ENCODE assay signal across 1 cellular context in the genomic region with DNA sequence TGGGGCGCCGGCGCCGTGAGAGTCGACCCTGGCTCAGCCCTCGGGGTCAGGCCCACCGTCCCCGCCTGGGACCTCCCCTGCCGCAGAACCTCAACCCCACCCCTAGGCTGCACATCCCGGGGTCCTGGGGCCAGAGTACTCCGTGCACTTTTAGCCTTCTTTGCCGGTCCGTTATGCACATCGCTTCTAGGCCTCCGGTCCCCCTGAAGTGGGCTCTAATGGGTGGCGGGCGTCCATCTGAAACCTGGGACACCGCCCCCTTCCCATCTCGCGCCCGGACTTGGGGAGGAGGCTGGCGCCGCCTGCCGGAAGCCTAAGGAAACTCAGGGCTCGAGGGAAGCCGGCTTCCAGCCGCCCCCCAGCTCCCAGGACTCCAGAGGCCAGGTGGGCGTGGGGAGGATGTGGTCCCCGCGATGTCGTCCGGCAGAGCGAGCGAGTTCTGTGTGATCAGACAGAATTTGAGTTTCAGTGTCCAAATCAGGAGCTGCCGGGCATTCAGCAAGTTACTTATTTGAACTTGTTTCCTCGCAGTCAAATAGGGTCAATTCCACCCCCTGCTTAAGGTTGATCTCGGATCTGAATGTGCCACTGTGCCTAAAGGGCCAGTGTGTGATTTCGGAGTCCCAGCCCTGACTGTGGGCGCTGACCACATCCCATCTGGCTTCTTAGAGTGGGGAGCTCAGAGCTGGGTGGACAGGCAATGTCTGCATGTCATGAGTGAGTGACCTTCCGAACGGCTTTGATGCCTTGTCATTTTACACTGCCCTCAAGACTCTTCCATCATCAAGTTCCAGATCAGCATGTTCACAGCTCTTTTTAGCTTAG.
TF ChIP-seq lines count a peak whose summit lies in the region.

No MANE protein-coding gene starts in this region.

TF ChIP-seq in HepG2, 621 proteins besides CTCF, POLR2A, EP300 and RAD21 (continued from another document and continues in another):
- TF ChIP-seq, protein P1, sequence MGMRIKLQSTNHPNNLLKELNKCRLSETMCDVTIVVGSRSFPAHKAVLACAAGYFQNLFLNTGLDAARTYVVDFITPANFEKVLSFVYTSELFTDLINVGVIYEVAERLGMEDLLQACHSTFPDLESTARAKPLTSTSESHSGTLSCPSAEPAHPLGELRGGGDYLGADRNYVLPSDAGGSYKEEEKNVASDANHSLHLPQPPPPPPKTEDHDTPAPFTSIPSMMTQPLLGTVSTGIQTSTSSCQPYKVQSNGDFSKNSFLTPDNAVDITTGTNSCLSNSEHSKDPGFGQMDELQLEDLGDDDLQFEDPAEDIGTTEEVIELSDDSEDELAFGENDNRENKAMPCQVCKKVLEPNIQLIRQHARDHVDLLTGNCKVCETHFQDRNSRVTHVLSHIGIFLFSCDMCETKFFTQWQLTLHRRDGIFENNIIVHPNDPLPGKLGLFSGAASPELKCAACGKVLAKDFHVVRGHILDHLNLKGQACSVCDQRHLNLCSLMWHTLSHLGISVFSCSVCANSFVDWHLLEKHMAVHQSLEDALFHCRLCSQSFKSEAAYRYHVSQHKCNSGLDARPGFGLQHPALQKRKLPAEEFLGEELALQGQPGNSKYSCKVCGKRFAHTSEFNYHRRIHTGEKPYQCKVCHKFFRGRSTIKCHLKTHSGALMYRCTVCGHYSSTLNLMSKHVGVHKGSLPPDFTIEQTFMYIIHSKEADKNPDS (CRISPR knock-in tag; IDR thresholded peaks at IDR 0.05): 0 out of 2 replicates have a peak, but pooled peaks have one; percentile 64
- TF ChIP-seq NFKB2 (CRISPR knock-in tag; IDR thresholded peaks at IDR 0.05; ENCODE audit: borderline replicate concordance): peak; percentile 63; the same call in 1 of the 2 replicates
- TF ChIP-seq SMAD3 (CRISPR knock-in tag; IDR thresholded peaks at IDR 0.05): no peak
- TF ChIP-seq JUNB (CRISPR knock-in tag; IDR thresholded peaks at IDR 0.05; ENCODE audit: borderline replicate concordance): no peak
- TF ChIP-seq SP1 (IDR thresholded peaks at IDR 0.05): no peak
- TF ChIP-seq SP1 (CRISPR knock-in tag; IDR thresholded peaks at IDR 0.05): 0 out of 2 replicates have a peak, but pooled peaks have one; percentile 11
- TF ChIP-seq MYNN (CRISPR knock-in tag; IDR thresholded peaks at IDR 0.05; ENCODE audit: low read depth): no peak
- no peak for TF ChIP-seq JDP2 (CRISPR knock-in tag; IDR thresholded peaks at IDR 0.05; ENCODE audit: borderline replicate concordance)
- no peak for TF ChIP-seq TSC22D2 (CRISPR knock-in tag; IDR thresholded peaks at IDR 0.05; ENCODE audit: borderline replicate concordance)
- TF ChIP-seq CENPX (CRISPR knock-in tag; IDR thresholded peaks at IDR 0.05): no peak
- 0 out of 4 replicates have a peak, but pooled peaks of 1 of the 2 experiments have one; percentile 7 for TF ChIP-seq NR2F1 (CRISPR knock-in tag; IDR thresholded peaks at IDR 0.05)
- TF ChIP-seq, protein P2, sequence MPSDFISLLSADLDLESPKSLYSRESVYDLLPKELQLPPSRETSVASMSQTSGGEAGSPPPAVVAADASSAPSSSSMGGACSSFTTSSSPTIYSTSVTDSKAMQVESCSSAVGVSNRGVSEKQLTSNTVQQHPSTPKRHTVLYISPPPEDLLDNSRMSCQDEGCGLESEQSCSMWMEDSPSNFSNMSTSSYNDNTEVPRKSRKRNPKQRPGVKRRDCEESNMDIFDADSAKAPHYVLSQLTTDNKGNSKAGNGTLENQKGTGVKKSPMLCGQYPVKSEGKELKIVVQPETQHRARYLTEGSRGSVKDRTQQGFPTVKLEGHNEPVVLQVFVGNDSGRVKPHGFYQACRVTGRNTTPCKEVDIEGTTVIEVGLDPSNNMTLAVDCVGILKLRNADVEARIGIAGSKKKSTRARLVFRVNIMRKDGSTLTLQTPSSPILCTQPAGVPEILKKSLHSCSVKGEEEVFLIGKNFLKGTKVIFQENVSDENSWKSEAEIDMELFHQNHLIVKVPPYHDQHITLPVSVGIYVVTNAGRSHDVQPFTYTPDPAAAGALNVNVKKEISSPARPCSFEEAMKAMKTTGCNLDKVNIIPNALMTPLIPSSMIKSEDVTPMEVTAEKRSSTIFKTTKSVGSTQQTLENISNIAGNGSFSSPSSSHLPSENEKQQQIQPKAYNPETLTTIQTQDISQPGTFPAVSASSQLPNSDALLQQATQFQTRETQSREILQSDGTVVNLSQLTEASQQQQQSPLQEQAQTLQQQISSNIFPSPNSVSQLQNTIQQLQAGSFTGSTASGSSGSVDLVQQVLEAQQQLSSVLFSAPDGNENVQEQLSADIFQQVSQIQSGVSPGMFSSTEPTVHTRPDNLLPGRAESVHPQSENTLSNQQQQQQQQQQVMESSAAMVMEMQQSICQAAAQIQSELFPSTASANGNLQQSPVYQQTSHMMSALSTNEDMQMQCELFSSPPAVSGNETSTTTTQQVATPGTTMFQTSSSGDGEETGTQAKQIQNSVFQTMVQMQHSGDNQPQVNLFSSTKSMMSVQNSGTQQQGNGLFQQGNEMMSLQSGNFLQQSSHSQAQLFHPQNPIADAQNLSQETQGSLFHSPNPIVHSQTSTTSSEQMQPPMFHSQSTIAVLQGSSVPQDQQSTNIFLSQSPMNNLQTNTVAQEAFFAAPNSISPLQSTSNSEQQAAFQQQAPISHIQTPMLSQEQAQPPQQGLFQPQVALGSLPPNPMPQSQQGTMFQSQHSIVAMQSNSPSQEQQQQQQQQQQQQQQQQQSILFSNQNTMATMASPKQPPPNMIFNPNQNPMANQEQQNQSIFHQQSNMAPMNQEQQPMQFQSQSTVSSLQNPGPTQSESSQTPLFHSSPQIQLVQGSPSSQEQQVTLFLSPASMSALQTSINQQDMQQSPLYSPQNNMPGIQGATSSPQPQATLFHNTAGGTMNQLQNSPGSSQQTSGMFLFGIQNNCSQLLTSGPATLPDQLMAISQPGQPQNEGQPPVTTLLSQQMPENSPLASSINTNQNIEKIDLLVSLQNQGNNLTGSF (CRISPR knock-in tag; IDR thresholded peaks at IDR 0.05): no peak
- TF ChIP-seq ZFYVE20 (CRISPR knock-in tag; IDR thresholded peaks at IDR 0.05; ENCODE audit: borderline replicate concordance, low read depth): no peak
- TF ChIP-seq ZBTB21 (CRISPR knock-in tag; IDR thresholded peaks at IDR 0.05): no peak
- no peak for TF ChIP-seq TCF7L2 (IDR thresholded peaks at IDR 0.05; ENCODE audit: low read depth, low read length)
- no peak for TF ChIP-seq DPF2 (CRISPR knock-in tag; IDR thresholded peaks at IDR 0.05; ENCODE audit: borderline replicate concordance, low read depth)
- TF ChIP-seq SETDB1 (CRISPR knock-in tag; IDR thresholded peaks at IDR 0.05; ENCODE audit: borderline replicate concordance): peak; percentile 69; the same call in 1 of the 2 replicates
- TF ChIP-seq ZNF296 (CRISPR knock-in tag; conservative IDR thresholded peaks at IDR 0.05): 0 out of 2 replicates have a peak, but pooled peaks have one; percentile 60
- TF ChIP-seq GATA4 (IDR thresholded peaks at IDR 0.05; ENCODE audit: borderline replicate concordance, low read depth): no peak
- TF ChIP-seq ZBTB3 (CRISPR knock-in tag; IDR thresholded peaks at IDR 0.05; ENCODE audit: borderline replicate concordance, low read depth): no peak
- TF ChIP-seq ZSCAN25 (CRISPR knock-in tag; IDR thresholded peaks at IDR 0.05): no peak
- TF ChIP-seq BHLHE40 (IDR thresholded peaks at IDR 0.05; ENCODE audit: low read length): no peak
- TF ChIP-seq, protein P3, sequence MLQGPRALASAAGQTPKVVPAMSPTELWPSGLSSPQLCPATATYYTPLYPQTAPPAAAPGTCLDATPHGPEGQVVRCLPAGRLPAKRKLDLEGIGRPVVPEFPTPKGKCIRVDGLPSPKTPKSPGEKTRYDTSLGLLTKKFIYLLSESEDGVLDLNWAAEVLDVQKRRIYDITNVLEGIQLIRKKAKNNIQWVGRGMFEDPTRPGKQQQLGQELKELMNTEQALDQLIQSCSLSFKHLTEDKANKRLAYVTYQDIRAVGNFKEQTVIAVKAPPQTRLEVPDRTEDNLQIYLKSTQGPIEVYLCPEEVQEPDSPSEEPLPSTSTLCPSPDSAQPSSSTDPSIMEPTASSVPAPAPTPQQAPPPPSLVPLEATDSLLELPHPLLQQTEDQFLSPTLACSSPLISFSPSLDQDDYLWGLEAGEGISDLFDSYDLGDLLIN (CRISPR knock-in tag; IDR thresholded peaks at IDR 0.05; ENCODE audit: borderline replicate concordance): no peak
- TF ChIP-seq, protein P4, sequence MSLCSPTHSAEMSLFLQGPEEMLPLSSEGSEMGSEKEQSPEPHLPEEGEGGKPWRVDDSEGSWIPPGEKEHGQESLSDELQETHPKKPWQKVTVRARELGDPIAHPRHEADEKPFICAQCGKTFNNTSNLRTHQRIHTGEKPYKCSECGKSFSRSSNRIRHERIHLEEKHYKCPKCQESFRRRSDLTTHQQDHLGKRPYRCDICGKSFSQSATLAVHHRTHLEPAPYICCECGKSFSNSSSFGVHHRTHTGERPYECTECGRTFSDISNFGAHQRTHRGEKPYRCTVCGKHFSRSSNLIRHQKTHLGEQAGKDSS (CRISPR knock-in tag; IDR thresholded peaks at IDR 0.05; ENCODE audit: borderline replicate concordance, low read depth): peak; percentile 11; the same call in 1 of the 2 replicates
- TF ChIP-seq, protein P5, sequence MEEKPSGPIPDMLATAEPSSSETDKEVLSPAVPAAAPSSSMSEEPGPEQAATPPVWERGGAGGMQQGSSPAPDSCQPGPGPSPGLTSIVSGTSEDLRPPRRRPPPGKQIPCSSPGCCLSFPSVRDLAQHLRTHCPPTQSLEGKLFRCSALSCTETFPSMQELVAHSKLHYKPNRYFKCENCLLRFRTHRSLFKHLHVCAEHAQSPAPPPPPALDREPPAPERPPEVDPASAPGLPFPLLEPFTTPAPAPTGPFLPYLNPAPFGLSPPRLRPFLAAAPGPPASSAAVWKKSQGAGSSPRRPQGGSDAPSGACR (CRISPR knock-in tag; IDR thresholded peaks at IDR 0.05): no peak
- TF ChIP-seq SNAI1 (CRISPR knock-in tag; IDR thresholded peaks at IDR 0.05; ENCODE audit: borderline replicate concordance): 0 out of 2 replicates have a peak, but pooled peaks have one; percentile 58
- TF ChIP-seq, protein P6, sequence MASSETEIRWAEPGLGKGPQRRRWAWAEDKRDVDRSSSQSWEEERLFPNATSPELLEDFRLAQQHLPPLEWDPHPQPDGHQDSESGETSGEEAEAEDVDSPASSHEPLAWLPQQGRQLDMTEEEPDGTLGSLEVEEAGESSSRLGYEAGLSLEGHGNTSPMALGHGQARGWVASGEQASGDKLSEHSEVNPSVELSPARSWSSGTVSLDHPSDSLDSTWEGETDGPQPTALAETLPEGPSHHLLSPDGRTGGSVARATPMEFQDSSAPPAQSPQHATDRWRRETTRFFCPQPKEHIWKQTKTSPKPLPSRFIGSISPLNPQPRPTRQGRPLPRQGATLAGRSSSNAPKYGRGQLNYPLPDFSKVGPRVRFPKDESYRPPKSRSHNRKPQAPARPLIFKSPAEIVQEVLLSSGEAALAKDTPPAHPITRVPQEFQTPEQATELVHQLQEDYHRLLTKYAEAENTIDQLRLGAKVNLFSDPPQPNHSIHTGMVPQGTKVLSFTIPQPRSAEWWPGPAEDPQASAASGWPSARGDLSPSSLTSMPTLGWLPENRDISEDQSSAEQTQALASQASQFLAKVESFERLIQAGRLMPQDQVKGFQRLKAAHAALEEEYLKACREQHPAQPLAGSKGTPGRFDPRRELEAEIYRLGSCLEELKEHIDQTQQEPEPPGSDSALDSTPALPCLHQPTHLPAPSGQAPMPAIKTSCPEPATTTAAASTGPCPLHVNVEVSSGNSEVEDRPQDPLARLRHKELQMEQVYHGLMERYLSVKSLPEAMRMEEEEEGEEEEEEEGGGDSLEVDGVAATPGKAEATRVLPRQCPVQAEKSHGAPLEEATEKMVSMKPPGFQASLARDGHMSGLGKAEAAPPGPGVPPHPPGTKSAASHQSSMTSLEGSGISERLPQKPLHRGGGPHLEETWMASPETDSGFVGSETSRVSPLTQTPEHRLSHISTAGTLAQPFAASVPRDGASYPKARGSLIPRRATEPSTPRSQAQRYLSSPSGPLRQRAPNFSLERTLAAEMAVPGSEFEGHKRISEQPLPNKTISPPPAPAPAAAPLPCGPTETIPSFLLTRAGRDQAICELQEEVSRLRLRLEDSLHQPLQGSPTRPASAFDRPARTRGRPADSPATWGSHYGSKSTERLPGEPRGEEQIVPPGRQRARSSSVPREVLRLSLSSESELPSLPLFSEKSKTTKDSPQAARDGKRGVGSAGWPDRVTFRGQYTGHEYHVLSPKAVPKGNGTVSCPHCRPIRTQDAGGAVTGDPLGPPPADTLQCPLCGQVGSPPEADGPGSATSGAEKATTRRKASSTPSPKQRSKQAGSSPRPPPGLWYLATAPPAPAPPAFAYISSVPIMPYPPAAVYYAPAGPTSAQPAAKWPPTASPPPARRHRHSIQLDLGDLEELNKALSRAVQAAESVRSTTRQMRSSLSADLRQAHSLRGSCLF (CRISPR knock-in tag; IDR thresholded peaks at IDR 0.05; ENCODE audit: borderline replicate concordance): no peak
- no peak for TF ChIP-seq ZNF143 (CRISPR knock-in tag; IDR thresholded peaks at IDR 0.05)
- TF ChIP-seq, protein P7, sequence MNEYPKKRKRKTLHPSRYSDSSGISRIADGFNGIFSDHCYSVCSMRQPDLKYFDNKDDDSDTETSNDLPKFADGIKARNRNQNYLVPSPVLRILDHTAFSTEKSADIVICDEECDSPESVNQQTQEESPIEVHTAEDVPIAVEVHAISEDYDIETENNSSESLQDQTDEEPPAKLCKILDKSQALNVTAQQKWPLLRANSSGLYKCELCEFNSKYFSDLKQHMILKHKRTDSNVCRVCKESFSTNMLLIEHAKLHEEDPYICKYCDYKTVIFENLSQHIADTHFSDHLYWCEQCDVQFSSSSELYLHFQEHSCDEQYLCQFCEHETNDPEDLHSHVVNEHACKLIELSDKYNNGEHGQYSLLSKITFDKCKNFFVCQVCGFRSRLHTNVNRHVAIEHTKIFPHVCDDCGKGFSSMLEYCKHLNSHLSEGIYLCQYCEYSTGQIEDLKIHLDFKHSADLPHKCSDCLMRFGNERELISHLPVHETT (CRISPR knock-in tag; conservative IDR thresholded peaks at IDR 0.05): no peak
- TF ChIP-seq HHEX (CRISPR knock-in tag; IDR thresholded peaks at IDR 0.05): no peak
- peak; percentile 33; the same call in 1 of the 2 replicates for TF ChIP-seq GABPB1 (CRISPR knock-in tag; IDR thresholded peaks at IDR 0.05)
- TF ChIP-seq FOXC1 (CRISPR knock-in tag; IDR thresholded peaks at IDR 0.05; ENCODE audit: borderline replicate concordance): peak; percentile 61
- TF ChIP-seq ERF (CRISPR knock-in tag; IDR thresholded peaks at IDR 0.05): 0 out of 2 replicates have a peak, but pooled peaks have one; percentile 36
- no peak; the same call in 1 of the 2 replicates for TF ChIP-seq ZNF788 (CRISPR knock-in tag; IDR thresholded peaks at IDR 0.05; ENCODE audit: borderline replicate concordance)
- TF ChIP-seq, protein P8, sequence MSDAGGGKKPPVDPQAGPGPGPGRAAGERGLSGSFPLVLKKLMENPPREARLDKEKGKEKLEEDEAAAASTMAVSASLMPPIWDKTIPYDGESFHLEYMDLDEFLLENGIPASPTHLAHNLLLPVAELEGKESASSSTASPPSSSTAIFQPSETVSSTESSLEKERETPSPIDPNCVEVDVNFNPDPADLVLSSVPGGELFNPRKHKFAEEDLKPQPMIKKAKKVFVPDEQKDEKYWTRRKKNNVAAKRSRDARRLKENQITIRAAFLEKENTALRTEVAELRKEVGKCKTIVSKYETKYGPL (CRISPR knock-in tag; IDR thresholded peaks at IDR 0.05): no peak
- TF ChIP-seq LCORL (IDR thresholded peaks at IDR 0.05): no peak
- TF ChIP-seq LCORL (CRISPR knock-in tag; IDR thresholded peaks at IDR 0.05): peak; percentile 40; the same call in 1 of the 2 replicates
- TF ChIP-seq SMC3 (IDR thresholded peaks at IDR 0.05; ENCODE audit: low read length): no peak; the same call in 1 of the 2 replicates
- TF ChIP-seq KLF9 (CRISPR knock-in tag; IDR thresholded peaks at IDR 0.05; ENCODE audit: low read depth): no peak
- TF ChIP-seq NFIC (IDR thresholded peaks at IDR 0.05; ENCODE audit: low read length): no peak
- no peak for TF ChIP-seq THAP11 (CRISPR knock-in tag; IDR thresholded peaks at IDR 0.05)
- no peak for TF ChIP-seq KDM3A (CRISPR knock-in tag; IDR thresholded peaks at IDR 0.05; ENCODE audit: low read depth)
- TF ChIP-seq ZNF232 (CRISPR knock-in tag; IDR thresholded peaks at IDR 0.05; ENCODE audit: borderline replicate concordance): no peak
- TF ChIP-seq BCL6 (CRISPR knock-in tag; IDR thresholded peaks at IDR 0.05): peak; percentile 29; the same call in 1 of the 2 replicates
